In the genomic region with DNA sequence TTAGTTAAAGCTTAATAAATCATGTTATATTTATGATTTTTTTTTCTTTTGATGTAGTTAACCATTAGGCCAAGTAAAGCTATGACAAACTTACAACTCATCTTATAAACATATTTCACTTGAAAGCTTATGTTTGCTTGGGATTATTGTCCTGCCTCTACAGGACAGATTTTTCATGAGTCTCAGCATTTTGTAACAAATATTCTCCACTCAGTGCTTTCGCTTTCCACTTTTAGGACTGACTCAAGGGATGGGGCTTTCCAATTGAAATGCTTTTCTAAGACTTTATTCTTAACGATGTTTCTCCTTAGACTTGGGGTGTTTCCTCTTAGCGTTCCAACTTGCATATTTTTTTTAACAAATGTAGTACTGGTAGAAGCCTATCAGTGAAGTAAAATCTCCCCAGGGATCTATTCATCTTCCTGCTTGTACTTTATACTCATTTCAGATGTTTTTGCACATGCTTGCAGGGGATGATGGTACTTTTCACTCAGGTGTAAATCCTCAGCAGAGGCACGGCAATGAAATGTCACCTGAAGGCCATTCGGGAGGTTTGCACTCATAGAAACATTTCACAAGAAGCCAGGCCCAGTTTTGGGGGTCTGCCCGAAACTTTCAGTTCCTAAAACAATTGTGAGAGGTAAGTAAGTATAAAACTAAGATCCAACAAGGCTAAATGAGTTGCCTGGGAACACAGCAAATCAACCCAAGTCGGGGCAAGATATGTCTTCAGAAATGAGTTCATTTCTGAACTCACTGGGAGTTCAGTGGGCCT, we compare ENCODE assay signal across 1 cellular context.
TF ChIP-seq lines count a peak whose summit lies in the region.

No MANE protein-coding gene starts in this region.

TF ChIP-seq in GM12878, 131 proteins besides CTCF, POLR2A, EP300 and RAD21 (continued from another document):
- TF ChIP-seq MTA3 (IDR thresholded peaks at IDR 0.05; ENCODE audit: borderline replicate concordance, low read length) (peak; percentile 80), SMAD5 (IDR thresholded peaks at IDR 0.05; ENCODE audit: low read depth) (peak; percentile 63; the same call in 1 of the 2 replicates), SPI1 (IDR thresholded peaks at IDR 0.05; ENCODE audit: borderline replicate concordance, insufficient read depth, low read depth, low read length) (peak; percentile 53; the same call in 1 of the 2 replicates), NR2C2 (IDR thresholded peaks at IDR 0.05; ENCODE audit: borderline replicate concordance, control insufficient read depth, insufficient read length, low read depth) (no peak), NFIC (IDR thresholded peaks at IDR 0.05; ENCODE audit: low read depth, low read length) (peak; percentile 48; the same call in 1 of the 2 replicates), PAX8 (IDR thresholded peaks at IDR 0.05) (no peak), FOXM1 (IDR thresholded peaks at IDR 0.05; ENCODE audit: low read depth, low read length) (no peak), SIX5 (IDR thresholded peaks at IDR 0.05; ENCODE audit: low read depth, low read length, severe bottlenecking) (no peak), SMC3 (IDR thresholded peaks at IDR 0.05; ENCODE audit: borderline replicate concordance, low read length) (no peak), MXI1 (IDR thresholded peaks at IDR 0.05; ENCODE audit: low read depth, low read length) (no peak), MYB (IDR thresholded peaks at IDR 0.05; ENCODE audit: borderline replicate concordance, low read depth, low read length) (no peak), SP1 (IDR thresholded peaks at IDR 0.05; ENCODE audit: low read depth, low read length) (no peak), BCL11A (IDR thresholded peaks at IDR 0.05; ENCODE audit: low read depth, low read length) (no peak), ZBED1 (IDR thresholded peaks at IDR 0.05; ENCODE audit: borderline replicate concordance) (peak; percentile 76; the same call in 1 of the 2 replicates), PBX3 (IDR thresholded peaks at IDR 0.05; ENCODE audit: insufficient replicate concordance, low read depth, low read length) (no peak), RFX5 (IDR thresholded peaks at IDR 0.05; ENCODE audit: low read depth, low read length) (no peak), ZNF687 (IDR thresholded peaks at IDR 0.05) (no peak), KLF5 (IDR thresholded peaks at IDR 0.05; ENCODE audit: partially characterized antibody) (no peak), RCOR1 (conservative IDR thresholded peaks at IDR 0.05; ENCODE audit: low read depth, low read length) (no peak), EED (IDR thresholded peaks at IDR 0.05; ENCODE audit: low read depth) (no peak), NRF1 (conservative IDR thresholded peaks at IDR 0.05; ENCODE audit: low read depth, low read length) (no peak), ESRRA (IDR thresholded peaks at IDR 0.05; ENCODE audit: low read length) (no peak), JUNB (IDR thresholded peaks at IDR 0.05) (0 out of 2 replicates have a peak, but pooled peaks have one; percentile 16), MEF2A (IDR thresholded peaks at IDR 0.05; ENCODE audit: insufficient read depth, low read depth, low read length) (peak; percentile 64), CREB1 (IDR thresholded peaks at IDR 0.05; ENCODE audit: low read depth) (no peak), TCF12 (IDR thresholded peaks at IDR 0.05; ENCODE audit: low read depth, low read length) (no peak), RUNX3 (IDR thresholded peaks at IDR 0.05; ENCODE audit: low read length) (peak; percentile 14; the same call in 1 of the 2 replicates), MEF2B (IDR thresholded peaks at IDR 0.05; ENCODE audit: partially characterized antibody, poor library complexity, severe bottlenecking) (peak; percentile 52), PML (IDR thresholded peaks at IDR 0.05; ENCODE audit: low read length) (peak; percentile 88), POLR2AphosphoS5 (IDR thresholded peaks at IDR 0.05; ENCODE audit: low read length) (peak; percentile 70), ZNF622 (IDR thresholded peaks at IDR 0.05) (no peak), CHD4 (IDR thresholded peaks at IDR 0.05) (no peak), IRF4 (IDR thresholded peaks at IDR 0.05; ENCODE audit: low read depth, low read length) (0 out of 2 replicates have a peak, but pooled peaks have one; percentile 16), ATF2 (IDR thresholded peaks at IDR 0.05; ENCODE audit: low read length) (peak; percentile 71), ATF7 (IDR thresholded peaks at IDR 0.05; ENCODE audit: low read depth) (no peak), POU2F2 (IDR thresholded peaks at IDR 0.05; ENCODE audit: borderline replicate concordance, low read depth, low read length) (peak; percentile 7; the same call in 1 of the 3 replicates), CBFB (IDR thresholded peaks at IDR 0.05; ENCODE audit: low read depth) (peak; percentile 70; the same call in 1 of the 2 replicates)
- TF ChIP-seq, protein P1, sequence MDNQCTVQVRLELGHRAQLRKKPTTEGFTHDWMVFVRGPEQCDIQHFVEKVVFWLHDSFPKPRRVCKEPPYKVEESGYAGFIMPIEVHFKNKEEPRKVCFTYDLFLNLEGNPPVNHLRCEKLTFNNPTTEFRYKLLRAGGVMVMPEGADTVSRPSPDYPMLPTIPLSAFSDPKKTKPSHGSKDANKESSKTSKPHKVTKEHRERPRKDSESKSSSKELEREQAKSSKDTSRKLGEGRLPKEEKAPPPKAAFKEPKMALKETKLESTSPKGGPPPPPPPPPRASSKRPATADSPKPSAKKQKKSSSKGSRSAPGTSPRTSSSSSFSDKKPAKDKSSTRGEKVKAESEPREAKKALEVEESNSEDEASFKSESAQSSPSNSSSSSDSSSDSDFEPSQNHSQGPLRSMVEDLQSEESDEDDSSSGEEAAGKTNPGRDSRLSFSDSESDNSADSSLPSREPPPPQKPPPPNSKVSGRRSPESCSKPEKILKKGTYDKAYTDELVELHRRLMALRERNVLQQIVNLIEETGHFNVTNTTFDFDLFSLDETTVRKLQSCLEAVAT (IDR thresholded peaks at IDR 0.05) = no peak
- TF ChIP-seq, protein P2, sequence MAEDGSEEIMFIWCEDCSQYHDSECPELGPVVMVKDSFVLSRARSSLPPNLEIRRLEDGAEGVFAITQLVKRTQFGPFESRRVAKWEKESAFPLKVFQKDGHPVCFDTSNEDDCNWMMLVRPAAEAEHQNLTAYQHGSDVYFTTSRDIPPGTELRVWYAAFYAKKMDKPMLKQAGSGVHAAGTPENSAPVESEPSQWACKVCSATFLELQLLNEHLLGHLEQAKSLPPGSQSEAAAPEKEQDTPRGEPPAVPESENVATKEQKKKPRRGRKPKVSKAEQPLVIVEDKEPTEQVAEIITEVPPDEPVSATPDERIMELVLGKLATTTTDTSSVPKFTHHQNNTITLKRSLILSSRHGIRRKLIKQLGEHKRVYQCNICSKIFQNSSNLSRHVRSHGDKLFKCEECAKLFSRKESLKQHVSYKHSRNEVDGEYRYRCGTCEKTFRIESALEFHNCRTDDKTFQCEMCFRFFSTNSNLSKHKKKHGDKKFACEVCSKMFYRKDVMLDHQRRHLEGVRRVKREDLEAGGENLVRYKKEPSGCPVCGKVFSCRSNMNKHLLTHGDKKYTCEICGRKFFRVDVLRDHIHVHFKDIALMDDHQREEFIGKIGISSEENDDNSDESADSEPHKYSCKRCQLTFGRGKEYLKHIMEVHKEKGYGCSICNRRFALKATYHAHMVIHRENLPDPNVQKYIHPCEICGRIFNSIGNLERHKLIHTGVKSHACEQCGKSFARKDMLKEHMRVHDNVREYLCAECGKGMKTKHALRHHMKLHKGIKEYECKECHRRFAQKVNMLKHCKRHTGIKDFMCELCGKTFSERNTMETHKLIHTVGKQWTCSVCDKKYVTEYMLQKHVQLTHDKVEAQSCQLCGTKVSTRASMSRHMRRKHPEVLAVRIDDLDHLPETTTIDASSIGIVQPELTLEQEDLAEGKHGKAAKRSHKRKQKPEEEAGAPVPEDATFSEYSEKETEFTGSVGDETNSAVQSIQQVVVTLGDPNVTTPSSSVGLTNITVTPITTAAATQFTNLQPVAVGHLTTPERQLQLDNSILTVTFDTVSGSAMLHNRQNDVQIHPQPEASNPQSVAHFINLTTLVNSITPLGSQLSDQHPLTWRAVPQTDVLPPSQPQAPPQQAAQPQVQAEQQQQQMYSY (CRISPR knock-in tag; IDR thresholded peaks at IDR 0.05) = no peak
- TF ChIP-seq, protein P3, sequence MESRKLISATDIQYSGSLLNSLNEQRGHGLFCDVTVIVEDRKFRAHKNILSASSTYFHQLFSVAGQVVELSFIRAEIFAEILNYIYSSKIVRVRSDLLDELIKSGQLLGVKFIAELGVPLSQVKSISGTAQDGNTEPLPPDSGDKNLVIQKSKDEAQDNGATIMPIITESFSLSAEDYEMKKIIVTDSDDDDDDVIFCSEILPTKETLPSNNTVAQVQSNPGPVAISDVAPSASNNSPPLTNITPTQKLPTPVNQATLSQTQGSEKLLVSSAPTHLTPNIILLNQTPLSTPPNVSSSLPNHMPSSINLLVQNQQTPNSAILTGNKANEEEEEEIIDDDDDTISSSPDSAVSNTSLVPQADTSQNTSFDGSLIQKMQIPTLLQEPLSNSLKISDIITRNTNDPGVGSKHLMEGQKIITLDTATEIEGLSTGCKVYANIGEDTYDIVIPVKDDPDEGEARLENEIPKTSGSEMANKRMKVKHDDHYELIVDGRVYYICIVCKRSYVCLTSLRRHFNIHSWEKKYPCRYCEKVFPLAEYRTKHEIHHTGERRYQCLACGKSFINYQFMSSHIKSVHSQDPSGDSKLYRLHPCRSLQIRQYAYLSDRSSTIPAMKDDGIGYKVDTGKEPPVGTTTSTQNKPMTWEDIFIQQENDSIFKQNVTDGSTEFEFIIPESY (IDR thresholded peaks at IDR 0.05) = no peak
- TF ChIP-seq, protein P4, sequence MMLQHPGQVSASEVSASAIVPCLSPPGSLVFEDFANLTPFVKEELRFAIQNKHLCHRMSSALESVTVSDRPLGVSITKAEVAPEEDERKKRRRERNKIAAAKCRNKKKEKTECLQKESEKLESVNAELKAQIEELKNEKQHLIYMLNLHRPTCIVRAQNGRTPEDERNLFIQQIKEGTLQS (IDR thresholded peaks at IDR 0.05; ENCODE audit: borderline replicate concordance, extremely low read depth, low read depth, low read length) = no peak
